In genomic region chr7:3825491-3825890, GRCh38 we compare ENCODE assay signal across 1 cellular context.
TF ChIP-seq lines count a peak whose summit lies in the region.

No MANE protein-coding gene starts in this region.

TF ChIP-seq in GM23338, 12 proteins besides CTCF, POLR2A, EP300 and RAD21 (continued from another document):
- TF ChIP-seq, protein P1, sequence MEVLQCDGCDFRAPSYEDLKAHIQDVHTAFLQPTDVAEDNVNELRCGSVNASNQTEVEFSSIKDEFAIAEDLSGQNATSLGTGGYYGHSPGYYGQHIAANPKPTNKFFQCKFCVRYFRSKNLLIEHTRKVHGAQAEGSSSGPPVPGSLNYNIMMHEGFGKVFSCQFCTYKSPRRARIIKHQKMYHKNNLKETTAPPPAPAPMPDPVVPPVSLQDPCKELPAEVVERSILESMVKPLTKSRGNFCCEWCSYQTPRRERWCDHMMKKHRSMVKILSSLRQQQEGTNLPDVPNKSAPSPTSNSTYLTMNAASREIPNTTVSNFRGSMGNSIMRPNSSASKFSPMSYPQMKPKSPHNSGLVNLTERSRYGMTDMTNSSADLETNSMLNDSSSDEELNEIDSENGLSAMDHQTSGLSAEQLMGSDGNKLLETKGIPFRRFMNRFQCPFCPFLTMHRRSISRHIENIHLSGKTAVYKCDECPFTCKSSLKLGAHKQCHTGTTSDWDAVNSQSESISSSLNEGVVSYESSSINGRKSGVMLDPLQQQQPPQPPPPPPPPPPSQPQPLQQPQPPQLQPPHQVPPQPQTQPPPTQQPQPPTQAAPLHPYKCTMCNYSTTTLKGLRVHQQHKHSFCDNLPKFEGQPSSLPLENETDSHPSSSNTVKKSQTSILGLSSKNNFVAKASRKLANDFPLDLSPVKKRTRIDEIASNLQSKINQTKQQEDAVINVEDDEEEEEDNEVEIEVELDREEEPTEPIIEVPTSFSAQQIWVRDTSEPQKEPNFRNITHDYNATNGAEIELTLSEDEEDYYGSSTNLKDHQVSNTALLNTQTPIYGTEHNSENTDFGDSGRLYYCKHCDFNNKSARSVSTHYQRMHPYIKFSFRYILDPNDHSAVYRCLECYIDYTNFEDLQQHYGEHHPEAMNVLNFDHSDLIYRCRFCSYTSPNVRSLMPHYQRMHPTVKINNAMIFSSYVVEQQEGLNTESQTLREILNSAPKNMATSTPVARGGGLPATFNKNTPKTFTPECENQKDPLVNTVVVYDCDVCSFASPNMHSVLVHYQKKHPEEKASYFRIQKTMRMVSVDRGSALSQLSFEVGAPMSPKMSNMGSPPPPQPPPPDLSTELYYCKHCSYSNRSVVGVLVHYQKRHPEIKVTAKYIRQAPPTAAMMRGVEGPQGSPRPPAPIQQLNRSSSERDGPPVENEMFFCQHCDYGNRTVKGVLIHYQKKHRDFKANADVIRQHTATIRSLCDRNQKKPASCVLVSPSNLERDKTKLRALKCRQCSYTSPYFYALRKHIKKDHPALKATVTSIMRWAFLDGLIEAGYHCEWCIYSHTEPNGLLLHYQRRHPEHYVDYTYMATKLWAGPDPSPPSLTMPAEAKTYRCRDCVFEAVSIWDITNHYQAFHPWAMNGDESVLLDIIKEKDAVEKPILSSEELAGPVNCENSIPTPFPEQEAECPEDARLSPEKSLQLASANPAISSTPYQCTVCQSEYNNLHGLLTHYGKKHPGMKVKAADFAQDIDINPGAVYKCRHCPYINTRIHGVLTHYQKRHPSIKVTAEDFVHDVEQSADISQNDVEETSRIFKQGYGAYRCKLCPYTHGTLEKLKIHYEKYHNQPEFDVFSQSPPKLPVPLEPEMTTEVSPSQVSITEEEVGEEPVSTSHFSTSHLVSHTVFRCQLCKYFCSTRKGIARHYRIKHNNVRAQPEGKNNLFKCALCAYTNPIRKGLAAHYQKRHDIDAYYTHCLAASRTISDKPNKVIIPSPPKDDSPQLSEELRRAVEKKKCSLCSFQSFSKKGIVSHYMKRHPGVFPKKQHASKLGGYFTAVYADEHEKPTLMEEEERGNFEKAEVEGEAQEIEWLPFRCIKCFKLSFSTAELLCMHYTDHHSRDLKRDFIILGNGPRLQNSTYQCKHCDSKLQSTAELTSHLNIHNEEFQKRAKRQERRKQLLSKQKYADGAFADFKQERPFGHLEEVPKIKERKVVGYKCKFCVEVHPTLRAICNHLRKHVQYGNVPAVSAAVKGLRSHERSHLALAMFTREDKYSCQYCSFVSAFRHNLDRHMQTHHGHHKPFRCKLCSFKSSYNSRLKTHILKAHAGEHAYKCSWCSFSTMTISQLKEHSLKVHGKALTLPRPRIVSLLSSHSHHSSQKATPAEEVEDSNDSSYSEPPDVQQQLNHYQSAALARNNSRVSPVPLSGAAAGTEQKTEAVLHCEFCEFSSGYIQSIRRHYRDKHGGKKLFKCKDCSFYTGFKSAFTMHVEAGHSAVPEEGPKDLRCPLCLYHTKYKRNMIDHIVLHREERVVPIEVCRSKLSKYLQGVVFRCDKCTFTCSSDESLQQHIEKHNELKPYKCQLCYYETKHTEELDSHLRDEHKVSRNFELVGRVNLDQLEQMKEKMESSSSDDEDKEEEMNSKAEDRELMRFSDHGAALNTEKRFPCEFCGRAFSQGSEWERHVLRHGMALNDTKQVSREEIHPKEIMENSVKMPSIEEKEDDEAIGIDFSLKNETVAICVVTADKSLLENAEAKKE (CRISPR knock-in tag; IDR thresholded peaks at IDR 0.05), result no peak
- TF ChIP-seq POLR2AphosphoS5 (IDR thresholded peaks at IDR 0.05; ENCODE audit: low read depth), result no peak
